In genomic region chr5:52743970-52744369, GRCh38 we compare ENCODE assay signal across 9 cellular contexts. TPM values are rescaled to one million over a fixed set of nuclear protein-coding genes. Genes with fewer than 3 reads are reported as not detected.
DNase-seq lines count a peak whose midpoint lies in the region; ATAC-seq, FAIRE-seq and TF ChIP-seq lines count a peak whose summit lies in the region.
"Had no signal": no experiment of that assay in that cellular context is flagged by ENCODE, and none has a peak within 500 bp of the region (broad histone marks: within the 10 kb centered on the region; RNA-seq: fewer than 3 reads in every experiment).

No MANE protein-coding gene starts in this region.

- intact Hi-C loops in heart right ventricle (cut with DNase I): loop anchor here in 1 of 10 donors (1.0 kb wide), 1 partner anchor 39 kb away; no protein-coding TSS in a partner anchor
- intact Hi-C loops in endothelial cell of umbilical vein (cut with micrococcal nuclease): loop anchor here (1.0 to 2.0 kb wide), 6 partner anchors 17 to 171 kb away; no protein-coding TSS in a partner anchor
- intact Hi-C loops in stomach (cut with DNase I; ENCODE audit: low total_unique reads): no loop called here

- TF ChIP-seq EP300 in stomach (IDR thresholded peaks at IDR 0.05): no peak

- TF ChIP-seq POLR2A in endothelial cell of umbilical vein (IDR thresholded peaks at IDR 0.05; ENCODE audit: low read depth, low read length) (no peak), stomach (IDR thresholded peaks at IDR 0.05) (no peak)

- peaks cover 0 to 37% (median 31%) of the 10 kb centered on the region in 9 donors for H3K4me1 ChIP-seq in heart right ventricle
- H3K4me1 ChIP-seq in right atrium auricular region: peaks cover 0 to 12% of the 10 kb centered on the region in 2 donors
- no peaks in the 10 kb centered on the region for H3K4me1 ChIP-seq in RWPE2 (ENCODE audit: insufficient read depth, poor library complexity, severe bottlenecking)
- peaks cover 28% of the 10 kb centered on the region for H3K4me1 ChIP-seq in endothelial cell of umbilical vein (ENCODE audit: control insufficient read depth, extremely low read depth, insufficient read depth, low read length)
- peaks cover 0 to 21% (median 6%) of the 10 kb centered on the region in 4 donors for H3K4me1 ChIP-seq in stomach

- H3K9me1 ChIP-seq in endothelial cell of umbilical vein (replicated peaks; ENCODE audit: control insufficient read depth, extremely low read depth, insufficient read depth, low read length): no peaks in the 10 kb centered on the region

- no peaks in the 10 kb centered on the region for H3K79me2 ChIP-seq in endothelial cell of umbilical vein (ENCODE audit: control insufficient read depth, insufficient read depth, low read length)

- no peaks in the 10 kb centered on the region for H4K20me1 ChIP-seq in endothelial cell of umbilical vein (replicated peaks; ENCODE audit: control insufficient read depth, extremely low read depth, insufficient read depth, low read length)

- no TSS peak for BruUV-seq in endothelial cell of umbilical vein (replicated peaks; lab: Mats Ljungman, UMichigan)

- H3K9me3 ChIP-seq in heart right ventricle (no peaks in the 10 kb centered on the region), right atrium auricular region (no peaks in the 10 kb centered on the region), RWPE2 (ENCODE audit: severe bottlenecking) (no peaks in the 10 kb centered on the region), endothelial cell of umbilical vein (replicated peaks; ENCODE audit: control insufficient read depth, insufficient read depth, low read length) (no peaks in the 10 kb centered on the region), stomach (no peaks in the 10 kb centered on the region)
- H3K9me3 ChIP-seq: neutrophil had no signal

- 29 to 32% methylated on average over 1 of the region's 1 CpG for WGBS in heart right ventricle, 2 donors
- WGBS in stomach, 5 donors: 3 to 28% (median 18%) methylated on average over 1 of the region's 1 CpG

- no peak for TF ChIP-seq CTCF in heart right ventricle (IDR thresholded peaks at IDR 0.05)
- TF ChIP-seq CTCF in right atrium auricular region (IDR thresholded peaks at IDR 0.05): no peak
- no peak for TF ChIP-seq CTCF in RWPE2 (IDR thresholded peaks at IDR 0.05; ENCODE audit: poor library complexity, severe bottlenecking)
- TF ChIP-seq CTCF in endothelial cell of umbilical vein (IDR thresholded peaks at IDR 0.05; ENCODE audit: extremely low read depth in 1 of 2, insufficient read depth in 1 of 2, low read depth in 1 of 2, low read length in 2 of 2): no peak
- no peak for TF ChIP-seq CTCF in stomach (IDR thresholded peaks at IDR 0.05)

- no peaks in the 10 kb centered on the region for H3K36me3 ChIP-seq in heart right ventricle
- H3K36me3 ChIP-seq in right atrium auricular region: no peaks in the 10 kb centered on the region
- no peaks in the 10 kb centered on the region for H3K36me3 ChIP-seq in RWPE2 (ENCODE audit: low read depth)
- H3K36me3 ChIP-seq in endothelial cell of umbilical vein (ENCODE audit: control insufficient read depth in 2 of 2, extremely low read depth in 1 of 2, insufficient read depth in 2 of 2, low read length in 2 of 2): no peaks in the 10 kb centered on the region
- H3K36me3 ChIP-seq in stomach: no peaks in the 10 kb centered on the region
- H3K36me3 ChIP-seq: neutrophil had no signal

- dilution Hi-C loops in endothelial cell of umbilical vein (cut with MboI; ENCODE audit: extremely low pct_ligation_motif_present, low sequenced_read_pairs): no loop called here

- H3K27me3 ChIP-seq in heart right ventricle (no peaks in the 10 kb centered on the region), right atrium auricular region (no peaks in the 10 kb centered on the region), RWPE2 (ENCODE audit: insufficient read depth, poor library complexity, severe bottlenecking) (no peaks in the 10 kb centered on the region), endothelial cell of umbilical vein (ENCODE audit: control insufficient read depth in 2 of 2, insufficient read depth in 2 of 2, low read length in 2 of 2) (no peaks in the 10 kb centered on the region), stomach (no peaks in the 10 kb centered on the region)
- H3K27me3 ChIP-seq: neutrophil had no signal

- H2AFZ ChIP-seq in endothelial cell of umbilical vein (ENCODE audit: low read depth, low read length): no peak overlapping the region

- H3K4me3 ChIP-seq in heart right ventricle (no peak overlapping the region), right atrium auricular region (no peak overlapping the region), RWPE2 (ENCODE audit: severe bottlenecking) (no peak overlapping the region), endothelial cell of umbilical vein (replicated peaks in 1 of 3; ENCODE audit: insufficient read depth in 1 of 3, low read depth in 1 of 3, low read length in 3 of 3) (no peak overlapping the region), stomach (no peak overlapping the region)

- ATAC-seq in heart right ventricle (peak in 6 of 8 donors; percentile 47 to 84 (median 65)), RWPE2 (ENCODE audit: low read depth) (peak; percentile 68)

- FAIRE-seq in endothelial cell of umbilical vein (lab: Jason Lieb, UNC): peak; percentile 93

- H3K27ac ChIP-seq in heart right ventricle (peak overlapping the region in 9 of 10 donors; percentile 1 to 59 (median 47)), right atrium auricular region (no peak overlapping the region), RWPE2 (ENCODE audit: poor library complexity, severe bottlenecking) (no peak overlapping the region), endothelial cell of umbilical vein (ENCODE audit: insufficient read depth, low read depth, low read length) (peak overlapping the region; percentile 70), stomach (peak overlapping the region in 3 of 5 donors; percentile 16 to 51 (median 45))
- H3K27ac ChIP-seq: neutrophil had no signal

- peak overlapping the region; percentile 54 for H3K4me2 ChIP-seq in endothelial cell of umbilical vein (ENCODE audit: insufficient read depth, low read length)

- POLR2A ChIA-PET in endothelial cell of umbilical vein (lab: Charles Lee): no interaction called here

- DNase-seq in heart right ventricle (peak in 1 of 2 donors; percentile 4), right atrium auricular region (ENCODE audit: low spot score) (no peak), RWPE2 (ENCODE audit: low spot score) (no peak), endothelial cell of umbilical vein (ENCODE audit: low read depth, low spot score) (peak; percentile 88), stomach (no peak), NCI-H345 treated with DMSO at 0.1 percent for 48 hours (lab: John Stamatoyannopoulos, UW; ENCODE audit: unreplicated experiment) (no peak), NCI-H510A (lab: John Stamatoyannopoulos, UW) (no peak), islet precursor cell (no peak)

- H3K9ac ChIP-seq in endothelial cell of umbilical vein (replicated peaks; ENCODE audit: extremely low read depth, insufficient read depth, low read length): no peak overlapping the region

- CTCF ChIA-PET in endothelial cell of umbilical vein (lab: Charles Lee): interaction anchor here (0.9 to 1.6 kb wide), 2 partner anchors 16 to 51 kb away, joined by 4 to 11 read pairs; no protein-coding TSS in a partner anchor

TF ChIP-seq in endothelial cell of umbilical vein, 7 proteins besides CTCF, POLR2A, EP300 and RAD21:
- TF ChIP-seq MAX (IDR thresholded peaks at IDR 0.05; ENCODE audit: insufficient read depth, insufficient read length) (no peak), MYC (IDR thresholded peaks at IDR 0.05; ENCODE audit: low read depth, low read length) (no peak), EZH2 (IDR thresholded peaks at IDR 0.05; ENCODE audit: borderline replicate concordance, low read depth, low read length, severe bottlenecking) (no peak), FOS (IDR thresholded peaks at IDR 0.05; ENCODE audit: borderline replicate concordance, insufficient read depth, low read length) (peak; percentile 76), JUN (IDR thresholded peaks at IDR 0.05; ENCODE audit: borderline replicate concordance, insufficient read depth, insufficient read length, low read depth) (peak; percentile 3), GATA2 (IDR thresholded peaks at IDR 0.05; ENCODE audit: insufficient read depth, insufficient read length, low read depth, low read length) (peak; percentile 63), POLR2AphosphoS5 (IDR thresholded peaks at IDR 0.05; ENCODE audit: insufficient read depth, low read depth, low read length) (peak; percentile 74)

RNA-seq across cellular contexts. Expression of gene ITGA1, which starts 43.7 kb away (rescaled TPM):
- 10 to 100 TPM; 17.7 to 48.2 (median 25.4) TPM for total RNA-seq in heart right ventricle
- polyA plus RNA-seq in heart right ventricle: 10 to 100 TPM in 1 of 2 donors, 1 to 10 TPM in 1; 7.7 to 11.6 TPM
- total RNA-seq in right atrium auricular region: 10 to 100 TPM; 13.2 to 26.8 TPM
- 1.9 and 3.3 TPM in 2 replicates for total RNA-seq in endothelial cell of umbilical vein
- polyA plus RNA-seq in endothelial cell of umbilical vein: 0.65 and 1.2 TPM in 2 replicates
- polyA plus RNA-seq in endothelial cell of umbilical vein (2011; cell fraction: cytosol; rRNA removed): 0.30 and 0.73 TPM in 2 replicates
- polyA plus RNA-seq in endothelial cell of umbilical vein (2011; cell fraction: nucleus; rRNA removed): 1.6 and 2.7 TPM in 2 replicates
- 0.45 and 0.60 TPM in 2 replicates for polyA plus RNA-seq in endothelial cell of umbilical vein (2012)
- 2.5 and 5.4 TPM in 2 replicates for polyA minus RNA-seq in endothelial cell of umbilical vein
- polyA minus RNA-seq in endothelial cell of umbilical vein (2011; cell fraction: cytosol; rRNA and poly(A)+ RNA removed): 24.3 TPM
- polyA minus RNA-seq in endothelial cell of umbilical vein (2011; cell fraction: nucleus; rRNA and poly(A)+ RNA removed): 4.2 and 6.7 TPM in 2 replicates
- total RNA-seq in stomach: 100 to 1,000 TPM in 3 of 5 donors, 10 to 100 TPM in 2; 71.4 to 507 (median 145) TPM
- 10 to 100 TPM in 1 of 3 donors, 1 to 10 TPM in 2; 2.7 to 11.9 (median 2.9) TPM for polyA plus RNA-seq in stomach

RNA-seq across cellular contexts. Expression of gene PELO, which starts 43.7 kb away (rescaled TPM):
- total RNA-seq in heart right ventricle: 10 to 100 TPM; 14.7 to 28.1 (median 22.2) TPM
- polyA plus RNA-seq in heart right ventricle: 10 to 100 TPM in 1 of 2 donors, 1 to 10 TPM in 1; 4.7 to 15.5 TPM
- total RNA-seq in right atrium auricular region: 10 to 100 TPM in 1 of 2 donors, 1 to 10 TPM in 1; 8.5 to 11.8 TPM
- 10.2 and 13.2 TPM in 2 replicates for total RNA-seq in endothelial cell of umbilical vein
- 7.8 and 8.6 TPM in 2 replicates for polyA plus RNA-seq in endothelial cell of umbilical vein
- 9.3 and 9.4 TPM in 2 replicates for polyA plus RNA-seq in endothelial cell of umbilical vein (2011; cell fraction: cytosol; rRNA removed)
- 6.1 and 6.8 TPM in 2 replicates for polyA plus RNA-seq in endothelial cell of umbilical vein (2011; cell fraction: nucleus; rRNA removed)
- 5.8 and 7.6 TPM in 2 replicates for polyA plus RNA-seq in endothelial cell of umbilical vein (2012)
- 12.4 and 14.8 TPM in 2 replicates for polyA minus RNA-seq in endothelial cell of umbilical vein
- polyA minus RNA-seq in endothelial cell of umbilical vein (2011; cell fraction: cytosol; rRNA and poly(A)+ RNA removed): 15.5 TPM
- 9.8 and 10.5 TPM in 2 replicates for polyA minus RNA-seq in endothelial cell of umbilical vein (2011; cell fraction: nucleus; rRNA and poly(A)+ RNA removed)
- 10 to 100 TPM in 4 of 5 donors, 1 to 10 TPM in 1; 5.8 to 62.2 (median 12.8) TPM for total RNA-seq in stomach
- 10 to 100 TPM in 2 of 3 donors, 1 to 10 TPM in 1; 6.4 to 13.4 (median 12.3) TPM for polyA plus RNA-seq in stomach

Comparison
In these comparisons a context has a peak if more than half of its experiments do, and no peak if none do; other contexts are left out.
1. H3K27ac ChIP-seq: peak in heart right ventricle (9 of 10), endothelial cell of umbilical vein (single experiment) and stomach (3 of 5); none in right atrium auricular region (0 of 2) and RWPE2 (single experiment).